11 cellular contexts compared by ENCODE assay signal in genomic region chr3:50164056-50164455, GRCh38. TPM values are rescaled to one million over a fixed set of nuclear protein-coding genes. Genes with fewer than 3 reads are reported as not detected.
DNase-seq lines count a peak whose midpoint lies in the region; ATAC-seq, FAIRE-seq and TF ChIP-seq lines count a peak whose summit lies in the region.
"Had no signal": no experiment of that assay in that cellular context is flagged by ENCODE, and none has a peak within 500 bp of the region (broad histone marks: within the 10 kb centered on the region; RNA-seq: fewer than 3 reads in every experiment).

No MANE protein-coding gene starts in this region.

- peak; percentile 62 for ATAC-seq in aorta (ENCODE audit: low FRiP score)
- ATAC-seq in effector memory CD8-positive, alpha-beta T cell (replicated peaks) = no peak
- no peak for ATAC-seq in HG02588 (IDR thresholded peaks at IDR 0.05; ENCODE audit: unreplicated experiment)
- ATAC-seq in HG03045 (IDR thresholded peaks at IDR 0.05; ENCODE audit: unreplicated experiment) = no peak
- ATAC-seq: HCT116 had no signal

- no peak overlapping the region for H3K14ac ChIP-seq in H1 (ENCODE audit: insufficient read length)

- no peaks in the 10 kb centered on the region for H3K9me3 ChIP-seq in H1 (ENCODE audit: insufficient read depth in 2 of 2, low read depth in 1 of 2, low read length in 1 of 2)
- H3K9me3 ChIP-seq in muscle layer of duodenum (ENCODE audit: control insufficient read depth in 1 of 2, low read length in 2 of 2) = no peaks in the 10 kb centered on the region
- H3K9me3 ChIP-seq in aorta (ENCODE audit: control insufficient read depth, low read length) = no peaks in the 10 kb centered on the region

- H2AFZ ChIP-seq in H1 (ENCODE audit: low read length) = no peak overlapping the region

- no peaks in the 10 kb centered on the region for H3K23me2 ChIP-seq in H1 (ENCODE audit: low read depth, low read length)

- H3K4me2 ChIP-seq in H1 (ENCODE audit: insufficient read depth in 1 of 2, low read depth in 2 of 2, low read length in 2 of 2) = no peak overlapping the region

- H3K4me3 Mint-ChIP-seq in effector memory CD8-positive, alpha-beta T cell = no peak overlapping the region
- H3K4me3 Mint-ChIP-seq: activated naive CD8-positive, alpha-beta T cell; CD4-positive, CD25-positive, alpha-beta regulatory T cell had no signal

- no peak overlapping the region for H3K18ac ChIP-seq in H1 (ENCODE audit: extremely low read depth, low read length)

- H3K27ac ChIP-seq in H1 (ENCODE audit: low read depth, low read length) = no peak overlapping the region
- H3K27ac ChIP-seq in muscle layer of duodenum (ENCODE audit: low read length) = peak overlapping the region; percentile 31
- H3K27ac ChIP-seq in aorta (ENCODE audit: low read depth in 1 of 2, low read length in 2 of 2) = peak overlapping the region in 1 of 2 donors; percentile 89

- peaks cover 3 to 12% of the 10 kb centered on the region in 2 experiments for H4K20me1 ChIP-seq in H1 (replicated peaks in 1 of 2; ENCODE audit: control insufficient read depth in 1 of 2, insufficient read depth in 2 of 2, low read length in 2 of 2)

- H2BK20ac ChIP-seq in H1 (ENCODE audit: low read length) = no peak overlapping the region

- H3K56ac ChIP-seq in H1 (replicated peaks; ENCODE audit: insufficient read length, low read depth, low read length) = no peak overlapping the region

- CTCF ChIA-PET in H1 (lab: Charles Lee; ENCODE audit: partially characterized antibody) = interaction anchor here (0.8 to 25.0 kb wide), 9 partner anchors 9 to 83 kb away, joined by 3 to 299 read pairs (median 3); partner anchors contain the start of gene GNAT1

- POLR2A ChIA-PET in H1 (lab: Charles Lee; ENCODE audit: partially characterized antibody) = interaction anchor here (0.9 to 1.8 kb wide), 6 partner anchors 8 to 74 kb away, joined by 3 to 6 read pairs (median 4); no protein-coding TSS in a partner anchor

- peaks cover 0 to 18% of the 10 kb centered on the region in 2 experiments; a peak in 3 of 4 replicates for H3K79me2 ChIP-seq in H1 (ENCODE audit: control insufficient read depth in 1 of 2, insufficient read depth in 2 of 2, low read length in 2 of 2)

- H3K4me1 ChIP-seq in H1 (replicated peaks in 1 of 4; ENCODE audit: control insufficient read depth in 3 of 4, insufficient read depth in 4 of 4, low read length in 3 of 4) (peaks cover 0 to 25% (median 16%) of the 10 kb centered on the region in 4 experiments; a peak in 6 of 7 replicates), muscle layer of duodenum (ENCODE audit: control insufficient read depth in 1 of 2, insufficient read depth in 2 of 2, low read length in 2 of 2) (peaks cover 56 to 57% of the 10 kb centered on the region in 2 donors), aorta (ENCODE audit: control insufficient read depth in 1 of 2, insufficient read depth in 2 of 2, low read length in 2 of 2) (peaks cover 0 to 4% of the 10 kb centered on the region in 2 donors)

- H3K27me3 Mint-ChIP-seq in effector memory CD8-positive, alpha-beta T cell = peaks cover 0 to 19% of the 10 kb centered on the region in 2 donors
- H3K27me3 Mint-ChIP-seq: activated naive CD8-positive, alpha-beta T cell had no signal

- no peak overlapping the region for H2BK120ac ChIP-seq in H1 (replicated peaks; ENCODE audit: low read depth, low read length)

- no peak overlapping the region for H3K27ac Mint-ChIP-seq in effector memory CD8-positive, alpha-beta T cell
- H3K27ac Mint-ChIP-seq: activated naive CD8-positive, alpha-beta T cell had no signal

- no peak overlapping the region for H3K4ac ChIP-seq in H1 (replicated peaks; ENCODE audit: insufficient read length, low read depth, low read length)

- H2AK5ac ChIP-seq in H1 (ENCODE audit: low read depth, low read length) = no peak overlapping the region

- no peak for TF ChIP-seq CTCF in H1 (IDR thresholded peaks at IDR 0.05; ENCODE audit: control extremely low read depth in 1 of 3, insufficient read depth in 1 of 3, low read depth in 1 of 3, low read length in 3 of 3)

- no peak for FAIRE-seq in H1 (lab: Jason Lieb, UNC)

- H3K27me3 ChIP-seq in H1 (replicated peaks in 1 of 4; ENCODE audit: control insufficient read depth in 3 of 4, extremely low read depth in 1 of 4, insufficient read depth in 3 of 4, low read length in 3 of 4) (no peaks in the 10 kb centered on the region), muscle layer of duodenum (ENCODE audit: low read depth, low read length) (no peaks in the 10 kb centered on the region), aorta (ENCODE audit: control insufficient read depth in 1 of 2, insufficient read depth in 2 of 2, low read length in 1 of 2) (no peaks in the 10 kb centered on the region)

- H3K9me3 Mint-ChIP-seq in effector memory CD8-positive, alpha-beta T cell = no peaks in the 10 kb centered on the region
- H3K9me3 Mint-ChIP-seq: CD4-positive, CD25-positive, alpha-beta regulatory T cell had no signal

- H4K5ac ChIP-seq in H1 (ENCODE audit: insufficient read length, low read depth, low read length) = no peak overlapping the region

- no peak for TF ChIP-seq POLR2A in H1 (IDR thresholded peaks at IDR 0.05; ENCODE audit: control extremely low read depth in 1 of 2, low read depth in 2 of 2, low read length in 2 of 2)

- peaks cover 18% of the 10 kb centered on the region for H3K79me1 ChIP-seq in H1 (ENCODE audit: low read depth, low read length)

- H4K8ac ChIP-seq in H1 (ENCODE audit: extremely low read depth, insufficient read depth, low read length) = 0 out of 2 replicates have a peak overlapping the region, but pooled peaks have one; percentile 8

- H3K36me3 Mint-ChIP-seq in effector memory CD8-positive, alpha-beta T cell (ENCODE audit: insufficient read depth) = no peaks in the 10 kb centered on the region
- H3K36me3 Mint-ChIP-seq: activated naive CD8-positive, alpha-beta T cell; CD4-positive, CD25-positive, alpha-beta regulatory T cell had no signal

- no peak for TF ChIP-seq RAD21 in H1 (IDR thresholded peaks at IDR 0.05 in 1 of 2, conservative IDR thresholded peaks at IDR 0.05 in 1 of 2; ENCODE audit: low read depth in 2 of 2, low read length in 2 of 2)

- H2BK15ac ChIP-seq in H1 (ENCODE audit: low read length) = no peak overlapping the region

- H3K36me3 ChIP-seq in H1 (ENCODE audit: control insufficient read depth in 2 of 4, insufficient read depth in 4 of 4, low read length in 3 of 4) (peaks cover 7 to 19% (median 15%) of the 10 kb centered on the region in 4 experiments; a peak in 5 of 8 replicates), muscle layer of duodenum (ENCODE audit: control insufficient read depth in 1 of 2, insufficient read depth in 2 of 2, low read length in 2 of 2) (no peaks in the 10 kb centered on the region), aorta (ENCODE audit: control insufficient read depth in 1 of 2, insufficient read depth in 2 of 2, low read length in 1 of 2) (no peaks in the 10 kb centered on the region)

- 0 out of 2 replicates have a peak overlapping the region, but pooled peaks have one; percentile 40 for H2BK5ac ChIP-seq in H1 (ENCODE audit: low read depth, low read length)

- no peaks in the 10 kb centered on the region for H3K4me1 Mint-ChIP-seq in effector memory CD8-positive, alpha-beta T cell (ENCODE audit: low read depth in 2 of 2)
- H3K4me1 Mint-ChIP-seq: CD4-positive, CD25-positive, alpha-beta regulatory T cell had no signal

- intact Hi-C loops in aorta (cut with DNase I) = no loop called here

- H2BK12ac ChIP-seq in H1 (ENCODE audit: low read depth, low read length) = no peak overlapping the region; the same call in 1 of the 2 replicates

- H3K23ac ChIP-seq in H1 (ENCODE audit: insufficient read length) = no peak overlapping the region

- 96% methylated on average over 6 of the region's 6 CpGs; no CpG with 5 or more reads in 1 of the 2 experiments for WGBS in H1 (ENCODE audit: extremely low coverage in 1 of 2, insufficient coverage in 1 of 2, insufficient read length in 1 of 2, insufficient replicate concordance in 2 of 2, low coverage in 1 of 2, low lambda C conversion rate in 2 of 2, missing lambda C conversion rate in 1 of 2), 2 experiments
- WGBS in aorta, 2 donors = 0 to 4% methylated on average over 6 of the region's 6 CpGs

- no peak overlapping the region for H3K9ac ChIP-seq in H1 (replicated peaks in 1 of 4; ENCODE audit: extremely low read depth in 1 of 4, low read depth in 3 of 4, low read length in 3 of 4)

- TF ChIP-seq EP300 in H1 (IDR thresholded peaks at IDR 0.05; ENCODE audit: borderline replicate concordance in 1 of 2, low read depth in 2 of 2, low read length in 2 of 2) = no peak

- H4K91ac ChIP-seq in H1 (replicated peaks; ENCODE audit: insufficient read length, low read length) = no peak overlapping the region

- DNase-seq in NCI-H2196 (lab: John Stamatoyannopoulos, UW; ENCODE audit: unreplicated experiment) = peak; percentile 6
- no peak for DNase-seq in NCI-H2196 treated with DMSO at 0.1 percent for 48 hours (lab: John Stamatoyannopoulos, UW; ENCODE audit: unreplicated experiment)
- DNase-seq in H1 (ENCODE audit: low read depth in 1 of 2, low spot score in 2 of 2) = no peak
- DNase-seq in aorta = peak; percentile 94 to 97
- no peak for DNase-seq in effector memory CD8-positive, alpha-beta T cell
- DNase-seq: CD4-positive, CD25-positive, alpha-beta regulatory T cell had no signal

- H3K4me3 ChIP-seq in H1 (ENCODE audit: extremely low read depth in 1 of 4, insufficient read depth in 2 of 4, low read depth in 3 of 4, low read length in 4 of 4) (no peak overlapping the region), muscle layer of duodenum (ENCODE audit: low read depth in 1 of 2, low read length in 2 of 2) (peak overlapping the region in 1 of 2 donors; percentile 14), aorta (ENCODE audit: low read length in 2 of 2) (no peak overlapping the region)

RNA-seq across cellular contexts. Expression of gene SEMA3F, which starts 8.9 kb away (rescaled TPM):
- total RNA-seq in H1 (2021; fragmentation: NEBNext Ultra II Directional; extraction: Animal tissue kit (Norgen Biotek cat#: 25700)) = 37.0 and 39.6 TPM in 2 replicates
- polyA plus RNA-seq in H1 (2011; rRNA removed) (20.3 and 36.0 TPM in 2 replicates), aorta (10 to 100 TPM; 10.3 to 17.4 TPM)
- 21.2 TPM for polyA plus RNA-seq in H1 (2011; cell fraction: cytosol; rRNA removed)
- 58.6 TPM for polyA plus RNA-seq in H1 (2011; cell fraction: nucleus; rRNA removed)
- 15.9 to 32.4 TPM (median 29.9 TPM) in 4 replicates for polyA plus RNA-seq in H1 (2012, experiment 1 of 2)
- 23.9 TPM for polyA plus RNA-seq in H1 (2012, experiment 2 of 2)
- 45.3 TPM for polyA plus RNA-seq in H1 (2013, experiment 1 of 2)
- polyA plus RNA-seq in H1 (2013, experiment 2 of 2) = 41.8 TPM
- polyA minus RNA-seq in H1 (2011; rRNA and poly(A)+ RNA removed) = 28.0 and 36.9 TPM in 2 replicates
- polyA minus RNA-seq in H1 (2011; cell fraction: cytosol; rRNA and poly(A)+ RNA removed) = 35.4 TPM
- polyA minus RNA-seq in H1 (2011; cell fraction: nucleus; rRNA and poly(A)+ RNA removed) = 25.2 TPM
- total RNA-seq in aorta = 10 to 100 TPM; 39.2 to 40.3 TPM
- polyA plus RNA-seq: CD4-positive, CD25-positive, alpha-beta regulatory T cell had no signal

RNA-seq across cellular contexts. Expression of gene GNAT1, which starts 27.4 kb away (rescaled TPM):
- total RNA-seq in H1 (2021; fragmentation: NEBNext Ultra II Directional; extraction: Animal tissue kit (Norgen Biotek cat#: 25700)) = not detected in 2 replicates
- polyA plus RNA-seq in H1 (2011; rRNA removed) (0.08 and 0.20 TPM in 2 replicates), aorta (not detected)
- polyA plus RNA-seq in H1 (2011; cell fraction: cytosol; rRNA removed) = 0.10 TPM
- 0.19 TPM for polyA plus RNA-seq in H1 (2011; cell fraction: nucleus; rRNA removed)
- 0.32 to 0.39 TPM in 2 of 4 replicates, not detected in the others for polyA plus RNA-seq in H1 (2012, experiment 1 of 2)
- not detected for polyA plus RNA-seq in H1 (2012, experiment 2 of 2)
- 0.12 TPM for polyA plus RNA-seq in H1 (2013, experiment 1 of 2)
- 0.18 TPM for polyA plus RNA-seq in H1 (2013, experiment 2 of 2)
- polyA minus RNA-seq in H1 (2011; rRNA and poly(A)+ RNA removed) = 0.13 and 0.15 TPM in 2 replicates
- polyA minus RNA-seq in H1 (2011; cell fraction: cytosol; rRNA and poly(A)+ RNA removed) = not detected
- polyA minus RNA-seq in H1 (2011; cell fraction: nucleus; rRNA and poly(A)+ RNA removed) = not detected
- total RNA-seq in aorta = not detected
- total RNA-seq: CD4-positive, CD25-positive, alpha-beta regulatory T cell had no signal
- polyA plus RNA-seq: CD4-positive, CD25-positive, alpha-beta regulatory T cell had no signal

RNA-seq across cellular contexts. Expression of gene SLC38A3, which starts 41.0 kb away (rescaled TPM):
- total RNA-seq in H1 (2021; fragmentation: NEBNext Ultra II Directional; extraction: Animal tissue kit (Norgen Biotek cat#: 25700)) = 0.57 and 1.2 TPM in 2 replicates
- polyA plus RNA-seq in H1 (2011; rRNA removed) (3.7 and 4.7 TPM in 2 replicates), aorta (under 1 TPM in 1 of 2 donors, not detected in 1; 0.56 TPM)
- polyA plus RNA-seq in H1 (2011; cell fraction: cytosol; rRNA removed) = 2.0 TPM
- polyA plus RNA-seq in H1 (2011; cell fraction: nucleus; rRNA removed) = 10.8 TPM
- 0.87 to 1.5 TPM (median 1.1 TPM) in 4 replicates for polyA plus RNA-seq in H1 (2012, experiment 1 of 2)
- 0.85 TPM for polyA plus RNA-seq in H1 (2012, experiment 2 of 2)
- polyA plus RNA-seq in H1 (2013, experiment 1 of 2) = 1.2 TPM
- polyA plus RNA-seq in H1 (2013, experiment 2 of 2) = 1.0 TPM
- 1.5 and 2.5 TPM in 2 replicates for polyA minus RNA-seq in H1 (2011; rRNA and poly(A)+ RNA removed)
- polyA minus RNA-seq in H1 (2011; cell fraction: cytosol; rRNA and poly(A)+ RNA removed) = 0.88 TPM
- polyA minus RNA-seq in H1 (2011; cell fraction: nucleus; rRNA and poly(A)+ RNA removed) = 1.9 TPM
- 1 to 10 TPM in 1 of 2 donors, under 1 TPM in 1; 0.19 to 1.4 TPM for total RNA-seq in aorta
- total RNA-seq: CD4-positive, CD25-positive, alpha-beta regulatory T cell had no signal
- polyA plus RNA-seq: CD4-positive, CD25-positive, alpha-beta regulatory T cell had no signal

Comparison
In these comparisons a context has a peak if more than half of its experiments do, and no peak if none do; other contexts are left out.
1. DNase-seq: peak in NCI-H2196 (single experiment) and aorta (2 of 2); none in NCI-H2196 treated with DMSO at 0.1 percent for 48 hours (single experiment), H1 (0 of 2) and effector memory CD8-positive, alpha-beta T cell (0 of 3).